Comparison of ENCODE assay signal across 2 cellular contexts in genomic region chr2:152395132-152396024, GRCh38.
TF ChIP-seq lines count a peak whose summit lies in the region.

No MANE protein-coding gene starts in this region.

TF ChIP-seq in IMR-90, 13 proteins besides CTCF, POLR2A, EP300 and RAD21:
- TF ChIP-seq CEBPB (IDR thresholded peaks at IDR 0.05; ENCODE audit: low read depth, low read length) (no peak), RCOR1 (IDR thresholded peaks at IDR 0.05; ENCODE audit: insufficient replicate concordance, low read length) (no peak), MAFK (IDR thresholded peaks at IDR 0.05; ENCODE audit: low read depth, low read length) (no peak), NFE2L2 (IDR thresholded peaks at IDR 0.05; ENCODE audit: low read depth, low read length) (no peak), USF2 (IDR thresholded peaks at IDR 0.05; ENCODE audit: low read depth, low read length) (no peak), CHD1 (IDR thresholded peaks at IDR 0.05; ENCODE audit: low read depth, low read length) (no peak), BHLHE40 (IDR thresholded peaks at IDR 0.05; ENCODE audit: low read depth, low read length) (no peak)
TF ChIP-seq in IMR-90: peak in this region for 0.

TF ChIP-seq in H1, 55 proteins besides CTCF, POLR2A, EP300 and RAD21:
- no peak for TF ChIP-seq CHD1 (IDR thresholded peaks at IDR 0.05; ENCODE audit: low read depth, low read length)
- TF ChIP-seq CBX5 (IDR thresholded peaks at IDR 0.05; ENCODE audit: low read depth, low read length): no peak
- TF ChIP-seq CBX8 (IDR thresholded peaks at IDR 0.05; ENCODE audit: borderline replicate concordance, low read depth, low read length): no peak
- TF ChIP-seq SIX5 (IDR thresholded peaks at IDR 0.05; ENCODE audit: low read depth, low read length): no peak
- no peak for TF ChIP-seq USF2 (IDR thresholded peaks at IDR 0.05; ENCODE audit: low read length)
- no peak for TF ChIP-seq ZNF274 (IDR thresholded peaks at IDR 0.05; ENCODE audit: borderline replicate concordance, extremely low read depth, low read length)
- no peak for TF ChIP-seq SP4 (IDR thresholded peaks at IDR 0.05; ENCODE audit: low read length)
- TF ChIP-seq TEAD4 (IDR thresholded peaks at IDR 0.05; ENCODE audit: low read depth, low read length): no peak
TF ChIP-seq in H1: peak in this region for 0.
